8 cellular contexts compared by ENCODE assay signal in the genomic region with DNA sequence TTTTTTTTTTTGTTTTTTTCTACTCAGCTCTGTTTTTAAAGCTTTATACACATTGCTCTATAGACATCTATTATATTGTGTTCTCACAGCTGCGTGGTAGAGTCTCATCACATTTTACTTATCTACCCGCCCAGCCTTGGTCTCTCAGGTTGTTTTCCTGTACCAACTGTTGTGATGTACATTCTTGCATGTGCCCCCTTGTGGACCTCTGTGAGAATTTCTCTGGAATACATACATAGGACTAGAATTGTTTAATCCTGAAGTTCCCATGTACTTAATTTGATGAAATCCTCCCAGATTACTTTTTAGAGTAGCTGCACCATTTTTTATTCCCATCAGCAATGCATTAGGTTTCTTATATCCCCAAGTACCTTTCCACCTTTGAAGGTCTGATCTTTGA. TPM values are rescaled to one million over a fixed set of nuclear protein-coding genes. Genes with fewer than 3 reads are reported as not detected.
A peak's percentile ranks its signal among the peaks of the same experiment; 100 is the strongest.
DNase-seq lines count a peak whose midpoint lies in the region; ATAC-seq and TF ChIP-seq lines count a peak whose summit lies in the region.

No MANE protein-coding gene starts in this region.

- H3K4me3 ChIP-seq in heart right ventricle, result no peak overlapping the region
- H3K4me3 ChIP-seq in NB4 (ENCODE audit: low read depth, low read length), result no peak overlapping the region
- no peak overlapping the region for H3K4me3 ChIP-seq in neural cell (ENCODE audit: low read length)
- no peak overlapping the region for H3K4me3 ChIP-seq in ascending aorta

- H4K20me1 ChIP-seq in neural cell (ENCODE audit: insufficient read depth), result no peaks in the 10 kb centered on the region

- no peak for DNase-seq in heart right ventricle
- DNase-seq in Right ventricle myocardium superior, result no peak
- DNase-seq in NB4 (ENCODE audit: low read depth), result peak; percentile 42
- DNase-seq in T47D (ENCODE audit: low read depth in 1 of 2, low spot score in 1 of 2), result peak; percentile 9 to 76
- DNase-seq in ascending aorta (ENCODE audit: low spot score in 2 of 2), result no peak
- DNase-seq in HK-2 (ENCODE audit: unreplicated experiment), result no peak

- no peak for ATAC-seq in heart right ventricle
- ATAC-seq in Right ventricle myocardium superior (ENCODE audit: poor library complexity), result no peak
- no peak for ATAC-seq in HG02970 (IDR thresholded peaks at IDR 0.05; ENCODE audit: low FRiP score, unreplicated experiment)

- in situ Hi-C loops in T47D (cut with HindIII; ENCODE audit: low pct_unique_long_range_greater_than_20kb, low sequenced_read_pairs), result no loop called here

- no peaks in the 10 kb centered on the region for H3K36me3 ChIP-seq in heart right ventricle
- no peaks in the 10 kb centered on the region for H3K36me3 ChIP-seq in neural cell (ENCODE audit: insufficient read depth, low read length)
- no peaks in the 10 kb centered on the region for H3K36me3 ChIP-seq in ascending aorta

- H3K27ac ChIP-seq in heart right ventricle (no peak overlapping the region), neural cell (ENCODE audit: low read length) (no peak overlapping the region), ascending aorta (no peak overlapping the region)

- H3K4me1 ChIP-seq in heart right ventricle (peaks cover 0 to 9% (median 0%) of the 10 kb centered on the region in 9 donors), ascending aorta (no peaks in the 10 kb centered on the region)

- no peaks in the 10 kb centered on the region for H3K9me3 ChIP-seq in heart right ventricle
- H3K9me3 ChIP-seq in neural cell (ENCODE audit: low read length), result no peaks in the 10 kb centered on the region
- H3K9me3 ChIP-seq in ascending aorta, result no peaks in the 10 kb centered on the region

- TF ChIP-seq EP300 in neural cell (conservative IDR thresholded peaks at IDR 0.05; ENCODE audit: poor library complexity, severe bottlenecking), result no peak

- no peaks in the 10 kb centered on the region for H3F3A ChIP-seq in neural cell (ENCODE audit: insufficient read depth, low read length, poor library complexity, severe bottlenecking)

- intact Hi-C loops in heart right ventricle (cut with DNase I), result loop anchor here in 6 of 10 donors (5.0 to 10.0 kb wide), 2 partner anchors 280 to 283 kb away; no protein-coding TSS in a partner anchor
- intact Hi-C loops in Right ventricle myocardium superior (cut with DNase I), result no loop called here
- intact Hi-C loops in ascending aorta (cut with DNase I), result loop anchor here (10.0 kb wide), 1 partner anchor 283 kb away; no protein-coding TSS in a partner anchor

- no peak for TF ChIP-seq POLR2A in NB4 (IDR thresholded peaks at IDR 0.05; ENCODE audit: extremely low read depth, insufficient read length)

- no peak overlapping the region for H3K9ac ChIP-seq in neural cell (ENCODE audit: low read length)

- H3K9me2 ChIP-seq in neural cell (ENCODE audit: insufficient read depth, low read length), result no peaks in the 10 kb centered on the region

- TF ChIP-seq CTCF in heart right ventricle (IDR thresholded peaks at IDR 0.05) (peak in 7 of 9 donors; percentile 27 to 52 (median 38)), NB4 (IDR thresholded peaks at IDR 0.05; ENCODE audit: low read depth, low read length) (peak; percentile 58), neural cell (IDR thresholded peaks at IDR 0.05; ENCODE audit: poor library complexity, severe bottlenecking) (peak; percentile 62), ascending aorta (IDR thresholded peaks at IDR 0.05) (no peak)

- H2AFZ ChIP-seq in neural cell (ENCODE audit: low read depth, low read length), result no peak overlapping the region

- no peaks in the 10 kb centered on the region for H3K79me2 ChIP-seq in neural cell (replicated peaks; ENCODE audit: insufficient read depth, low read length)

- no peaks in the 10 kb centered on the region for H3K27me3 ChIP-seq in heart right ventricle
- no peaks in the 10 kb centered on the region for H3K27me3 ChIP-seq in neural cell (ENCODE audit: insufficient read depth, low read depth, low read length)
- no peaks in the 10 kb centered on the region for H3K27me3 ChIP-seq in ascending aorta

- 54 to 60% methylated on average over 2 of the region's 2 CpGs for WGBS in heart right ventricle, 2 donors

- peak; percentile 59 for TF ChIP-seq RAD21 in neural cell (conservative IDR thresholded peaks at IDR 0.05)

- no peak overlapping the region for H3K4me2 ChIP-seq in neural cell (ENCODE audit: low read length)

TF ChIP-seq in neural cell, 6 proteins besides CTCF, POLR2A, EP300 and RAD21:
- TF ChIP-seq, protein P1, sequence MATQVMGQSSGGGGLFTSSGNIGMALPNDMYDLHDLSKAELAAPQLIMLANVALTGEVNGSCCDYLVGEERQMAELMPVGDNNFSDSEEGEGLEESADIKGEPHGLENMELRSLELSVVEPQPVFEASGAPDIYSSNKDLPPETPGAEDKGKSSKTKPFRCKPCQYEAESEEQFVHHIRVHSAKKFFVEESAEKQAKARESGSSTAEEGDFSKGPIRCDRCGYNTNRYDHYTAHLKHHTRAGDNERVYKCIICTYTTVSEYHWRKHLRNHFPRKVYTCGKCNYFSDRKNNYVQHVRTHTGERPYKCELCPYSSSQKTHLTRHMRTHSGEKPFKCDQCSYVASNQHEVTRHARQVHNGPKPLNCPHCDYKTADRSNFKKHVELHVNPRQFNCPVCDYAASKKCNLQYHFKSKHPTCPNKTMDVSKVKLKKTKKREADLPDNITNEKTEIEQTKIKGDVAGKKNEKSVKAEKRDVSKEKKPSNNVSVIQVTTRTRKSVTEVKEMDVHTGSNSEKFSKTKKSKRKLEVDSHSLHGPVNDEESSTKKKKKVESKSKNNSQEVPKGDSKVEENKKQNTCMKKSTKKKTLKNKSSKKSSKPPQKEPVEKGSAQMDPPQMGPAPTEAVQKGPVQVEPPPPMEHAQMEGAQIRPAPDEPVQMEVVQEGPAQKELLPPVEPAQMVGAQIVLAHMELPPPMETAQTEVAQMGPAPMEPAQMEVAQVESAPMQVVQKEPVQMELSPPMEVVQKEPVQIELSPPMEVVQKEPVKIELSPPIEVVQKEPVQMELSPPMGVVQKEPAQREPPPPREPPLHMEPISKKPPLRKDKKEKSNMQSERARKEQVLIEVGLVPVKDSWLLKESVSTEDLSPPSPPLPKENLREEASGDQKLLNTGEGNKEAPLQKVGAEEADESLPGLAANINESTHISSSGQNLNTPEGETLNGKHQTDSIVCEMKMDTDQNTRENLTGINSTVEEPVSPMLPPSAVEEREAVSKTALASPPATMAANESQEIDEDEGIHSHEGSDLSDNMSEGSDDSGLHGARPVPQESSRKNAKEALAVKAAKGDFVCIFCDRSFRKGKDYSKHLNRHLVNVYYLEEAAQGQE (IDR thresholded peaks at IDR 0.05; ENCODE audit: borderline replicate concordance), result no peak
- peak; percentile 70 for TF ChIP-seq SMC3 (conservative IDR thresholded peaks at IDR 0.05; ENCODE audit: poor library complexity)
TF ChIP-seq in neural cell: peak in this region for 1.

RNA-seq across cellular contexts. Expression of gene TINAG, which starts 40.4 kb away (rescaled TPM):
- 1 to 10 TPM in 1 of 10 donors, under 1 TPM in 7, not detected in 2; 0.22 to 1.0 (median 0.35) TPM for total RNA-seq in heart right ventricle
- under 1 TPM; 0.04 to 0.22 TPM for polyA plus RNA-seq in heart right ventricle
- 0.16 TPM for total RNA-seq in Right ventricle myocardium superior
- polyA plus RNA-seq in neural cell, result 1.1 TPM in 1 of 2 replicates, not detected in the other
- polyA minus RNA-seq in neural cell, result not detected in 2 replicates
- total RNA-seq in ascending aorta, result not detected

Comparison
In these comparisons a context has a peak if more than half of its experiments do, and no peak if none do; other contexts are left out.
1. DNase-seq: peak in NB4 (single experiment) and T47D (2 of 2); none in heart right ventricle (0 of 2), Right ventricle myocardium superior (single experiment), ascending aorta (0 of 2) and HK-2 (single experiment).
2. CTCF ChIP-seq: peak in heart right ventricle (7 of 9), NB4 (single experiment) and neural cell (single experiment); none in ascending aorta (0 of 3).